ENCODE assay signal across 8 cellular contexts in genomic region chr17:68199837-68200688, GRCh38. TPM values are rescaled to one million over a fixed set of nuclear protein-coding genes. Genes with fewer than 3 reads are reported as not detected.
DNase-seq lines count a peak whose midpoint lies in the region; ATAC-seq, FAIRE-seq and TF ChIP-seq lines count a peak whose summit lies in the region.

No MANE protein-coding gene starts in this region.

- CTCF ChIA-PET in PC-9 (lab: Charles Lee), result interaction anchor here (0.6 to 1.6 kb wide), 4 partner anchors 16 to 1265 kb away, joined by 3 to 10 read pairs (median 4); no protein-coding TSS in a partner anchor
- CTCF ChIA-PET in HEK293T (lab: Yijun Ruan, JAX), result interaction anchor here (0.6 to 2.6 kb wide), 14 partner anchors 13 to 1697 kb away, joined by 3 to 9 read pairs (median 3); no protein-coding TSS in a partner anchor

- peaks cover 11% of the 10 kb centered on the region; the same call in 1 of the 2 replicates for H3F3A ChIP-seq in PC-9 (ENCODE audit: insufficient read depth, low read depth)

- WGBS in endodermal cell (ENCODE audit: insufficient coverage in 1 of 2, insufficient read length in 1 of 2), 2 experiments, result 11 to 13% methylated on average over 15 to 30 of the region's 30 CpGs
- 2 to 4% (median 4%) methylated on average over 30 of the region's 30 CpGs for WGBS in ovary, 3 donors

- TF ChIP-seq POLR2A in GM12892 (IDR thresholded peaks at IDR 0.05; ENCODE audit: low read depth, low read length), result no peak
- no peak for TF ChIP-seq POLR2A in ovary (IDR thresholded peaks at IDR 0.05)

- peak overlapping the region; percentile 90 for H3K4me2 ChIP-seq in PC-9

- H3K79me2 ChIP-seq in PC-9 (ENCODE audit: low read depth), result no peaks in the 10 kb centered on the region

- peaks cover 18% of the 10 kb centered on the region; the same call in 1 of the 2 replicates for H3K4me1 ChIP-seq in PC-9 (replicated peaks; ENCODE audit: insufficient read depth)
- H3K4me1 ChIP-seq in endodermal cell (ENCODE audit: control insufficient read depth, insufficient read depth, low read length), result no peaks in the 10 kb centered on the region
- peaks cover 20% of the 10 kb centered on the region for H3K4me1 ChIP-seq in ovary (ENCODE audit: insufficient read depth)

- H3K36me3 ChIP-seq in PC-9 (ENCODE audit: low read depth) (no peaks in the 10 kb centered on the region), endodermal cell (ENCODE audit: control insufficient read depth, insufficient read depth, low read length) (no peaks in the 10 kb centered on the region), ovary (no peaks in the 10 kb centered on the region)

- no peaks in the 10 kb centered on the region for H4K20me1 ChIP-seq in PC-9 (ENCODE audit: insufficient read depth)

- H3K27ac Mint-ChIP-seq in endodermal cell, result no peak overlapping the region

- no peaks in the 10 kb centered on the region for H3K9me2 ChIP-seq in PC-9 (ENCODE audit: insufficient read depth)

- H2AFZ ChIP-seq in PC-9, result 0 out of 2 replicates have a peak overlapping the region, but pooled peaks have one; percentile 76

- peaks cover 98% of the 10 kb centered on the region for H3K27me3 Mint-ChIP-seq in endodermal cell (ENCODE audit: insufficient read depth)

- TF ChIP-seq EP300 in ovary (IDR thresholded peaks at IDR 0.05), result no peak

- FAIRE-seq in GM12892 (lab: Jason Lieb, UNC), result peak; percentile 44

- no peaks in the 10 kb centered on the region for H3K36me3 Mint-ChIP-seq in endodermal cell (ENCODE audit: low read depth)

- peaks cover 17% of the 10 kb centered on the region for H3K4me1 Mint-ChIP-seq in endodermal cell

- peaks cover 18% of the 10 kb centered on the region for H3K27me3 ChIP-seq in PC-9 (ENCODE audit: insufficient read depth, low read depth)
- peaks cover 100% of the 10 kb centered on the region for H3K27me3 ChIP-seq in endodermal cell (ENCODE audit: control insufficient read depth, insufficient read depth, low read length, poor library complexity, severe bottlenecking)
- H3K27me3 ChIP-seq in ovary, result peaks cover 6% of the 10 kb centered on the region

- intact Hi-C loops in PC-9 (cut with micrococcal nuclease; ENCODE audit: unreplicated experiment), result loop anchor here (1.0 to 10.0 kb wide), 5 partner anchors 28 to 555 kb away; partner anchors contain the start of gene C17orf58
- intact Hi-C loops in ovary (cut with DNase I), result no loop called here

- peak overlapping the region; percentile 42 for H3K4me3 Mint-ChIP-seq in endodermal cell

- H3K9ac ChIP-seq in endodermal cell (ENCODE audit: extremely low read depth, low read length, poor library complexity, severe bottlenecking), result no peak overlapping the region

- peak overlapping the region; percentile 50; the same call in 1 of the 2 replicates for H3K4me3 ChIP-seq in PC-9
- H3K4me3 ChIP-seq in endodermal cell (ENCODE audit: low read length), result peak overlapping the region; percentile 55
- no peak overlapping the region for H3K4me3 ChIP-seq in ovary

- no peak overlapping the region for H3K27ac ChIP-seq in PC-9
- no peak overlapping the region for H3K27ac ChIP-seq in endodermal cell (ENCODE audit: low read depth, low read length)
- no peak overlapping the region for H3K27ac ChIP-seq in ovary

- DNase-seq in GM12892 (ENCODE audit: insufficient read length) (no peak), PC-9 (no peak), endodermal cell (no peak), retina (peak; percentile 55), HEK293T (ENCODE audit: extremely low spot score) (no peak), ovary (no peak)

- H3K9me3 ChIP-seq in PC-9 (ENCODE audit: insufficient read depth, low read depth) (no peaks in the 10 kb centered on the region), endodermal cell (ENCODE audit: control insufficient read depth, low read length) (no peaks in the 10 kb centered on the region), ovary (no peaks in the 10 kb centered on the region)

- TF ChIP-seq CTCF in PC-9 (conservative IDR thresholded peaks at IDR 0.05) (no peak), endodermal cell (conservative IDR thresholded peaks at IDR 0.05) (no peak), ovary (IDR thresholded peaks at IDR 0.05) (no peak)

- ATAC-seq in HG02884 (IDR thresholded peaks at IDR 0.05; ENCODE audit: unreplicated experiment), result no peak
- no peak for ATAC-seq in activated CD4-positive, CD25-positive, alpha-beta regulatory T cell treated with anti-CD3 and anti-CD28 coated beads, Interleukin-2, amount 50 U/mL, for 24 hours

- H3K9me3 Mint-ChIP-seq in endodermal cell, result no peaks in the 10 kb centered on the region

- BruUV-seq in PC-9 (replicated peaks; lab: Mats Ljungman, UMichigan), result no TSS peak

- POLR2A ChIA-PET in PC-9 (lab: Charles Lee; ENCODE audit: unreplicated experiment) (no interaction called here), HEK293T (lab: Yijun Ruan, JAX) (interaction anchor here (0.6 to 2.7 kb wide), 2 partner anchors 48 to 165 kb away, joined by 3 to 11 read pairs; partner anchors contain the start of genes AMZ2 and KPNA2)

TF ChIP-seq in HEK293T, 16 proteins besides CTCF, POLR2A, EP300 and RAD21:
- TF ChIP-seq FOXA1 (IDR thresholded peaks at IDR 0.05) (no peak), NFRKB (IDR thresholded peaks at IDR 0.05) (no peak), ELF4 (IDR thresholded peaks at IDR 0.05) (no peak), HDGF (IDR thresholded peaks at IDR 0.05; ENCODE audit: borderline replicate concordance) (no peak), ARNT (IDR thresholded peaks at IDR 0.05) (no peak), BHLHE40 (IDR thresholded peaks at IDR 0.05; ENCODE audit: borderline replicate concordance) (no peak), FOXM1 (IDR thresholded peaks at IDR 0.05; ENCODE audit: borderline replicate concordance) (no peak), PKNOX1 (IDR thresholded peaks at IDR 0.05) (no peak), FOXK2 (IDR thresholded peaks at IDR 0.05) (no peak), TARDBP (IDR thresholded peaks at IDR 0.05) (no peak), SUZ12 (IDR thresholded peaks at IDR 0.05) (no peak), ZNF384 (IDR thresholded peaks at IDR 0.05) (no peak), CTBP1 (IDR thresholded peaks at IDR 0.05; ENCODE audit: borderline replicate concordance) (no peak), LEF1 (IDR thresholded peaks at IDR 0.05; ENCODE audit: borderline replicate concordance) (no peak), L3MBTL2 (conservative IDR thresholded peaks at IDR 0.05) (no peak)

RNA-seq across cellular contexts. Expression of gene AMZ2, which starts 47.8 kb away (rescaled TPM):
- polyA plus RNA-seq in GM12892 (2012; ENCODE audit: missing spikeins), result 118 TPM
- total RNA-seq in PC-9 (2021) (60.8 and 88.3 TPM in 2 replicates), endodermal cell (10 to 100 TPM; 64.0 to 89.4 TPM), ovary (10 to 100 TPM; 30.4 to 69.6 (median 61.6) TPM)
- polyA plus RNA-seq in endodermal cell (2013, experiment 1 of 2), result 88.9 TPM
- 86.9 TPM for polyA plus RNA-seq in endodermal cell (2013, experiment 2 of 2)
- 100 to 1,000 TPM in 1 of 2 donors, 10 to 100 TPM in 1; 58.8 to 131 TPM for polyA plus RNA-seq in ovary
